In the genomic region with DNA sequence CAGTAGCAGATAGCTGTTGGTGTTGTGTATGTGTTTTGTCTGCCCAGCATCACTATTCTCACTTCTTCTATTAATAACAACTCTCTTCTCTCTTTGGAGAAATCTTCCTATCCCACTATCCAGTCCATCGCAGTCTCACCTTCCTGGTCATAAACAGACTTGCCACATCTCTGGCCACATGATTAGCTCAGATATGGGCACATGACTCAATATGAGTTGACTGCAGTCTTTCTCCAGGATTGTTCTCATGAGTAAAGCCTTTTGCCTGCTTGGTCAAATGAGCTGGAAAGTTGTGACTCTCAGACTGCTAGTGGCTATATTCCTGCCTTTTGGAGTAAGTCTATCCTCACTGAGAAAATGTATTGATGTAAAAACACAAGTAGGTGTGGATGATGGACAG, we compare ENCODE assay signal across 19 cellular contexts. TPM values are rescaled to one million over a fixed set of nuclear protein-coding genes. Genes with fewer than 3 reads are reported as not detected.
DNase-seq lines count a peak whose midpoint lies in the region; ATAC-seq and TF ChIP-seq lines count a peak whose summit lies in the region.
"Had no signal": no experiment of that assay in that cellular context is flagged by ENCODE, and none has a peak within 500 bp of the region (broad histone marks: within the 10 kb centered on the region; RNA-seq: fewer than 3 reads in every experiment).

No MANE protein-coding gene starts in this region.

- no peak overlapping the region for H3K27ac Mint-ChIP-seq in activated CD4-positive, alpha-beta T cell treated with anti-CD3 and anti-CD28 coated beads, Interleukin-2, amount 10 ng/mL, durations not matched to agents 7 days and 5 days
- H3K27ac Mint-ChIP-seq: B cell; CD4-positive, alpha-beta T cell; IgD-negative memory B cell had no signal

- H3K14ac ChIP-seq in mesenchymal stem cell (ENCODE audit: low read length in 2 of 2), result no peak overlapping the region

- H3K79me1 ChIP-seq in mesenchymal stem cell (replicated peaks; ENCODE audit: low read length, poor library complexity, severe bottlenecking), result no peaks in the 10 kb centered on the region

- no peak overlapping the region for H2BK15ac ChIP-seq in mesenchymal stem cell (ENCODE audit: low read depth, poor library complexity, severe bottlenecking)

- no peak overlapping the region for H2BK120ac ChIP-seq in mesenchymal stem cell (ENCODE audit: low read depth, low read length)

- H3K27me3 ChIP-seq in mesenchymal stem cell (ENCODE audit: control insufficient read depth in 1 of 2, insufficient read depth in 1 of 2, low read length in 2 of 2), result no peaks in the 10 kb centered on the region

- H3K36me3 Mint-ChIP-seq in activated CD4-positive, alpha-beta T cell treated with anti-CD3 and anti-CD28 coated beads, Interleukin-2, amount 10 ng/mL, durations not matched to agents 7 days and 5 days (ENCODE audit: low read depth), result peaks cover 5% of the 10 kb centered on the region
- H3K36me3 Mint-ChIP-seq: IgD-negative memory B cell had no signal

- H3K9me3 Mint-ChIP-seq in activated CD4-positive, alpha-beta T cell treated with anti-CD3 and anti-CD28 coated beads, Interleukin-2, amount 10 ng/mL, durations not matched to agents 7 days and 5 days, result peaks cover 3% of the 10 kb centered on the region
- H3K9me3 Mint-ChIP-seq: CD4-positive, alpha-beta T cell had no signal

- no peaks in the 10 kb centered on the region for H3K36me3 ChIP-seq in mesenchymal stem cell (ENCODE audit: control insufficient read depth in 1 of 2, insufficient read depth in 2 of 2, low read depth in 1 of 2, low read length in 2 of 2)

- no peak overlapping the region for H3K4me2 ChIP-seq in mesenchymal stem cell (ENCODE audit: low read length, poor library complexity, severe bottlenecking)

- no peak overlapping the region for H3K4me3 Mint-ChIP-seq in activated CD4-positive, alpha-beta T cell treated with anti-CD3 and anti-CD28 coated beads, Interleukin-2, amount 10 ng/mL, durations not matched to agents 7 days and 5 days
- H3K4me3 Mint-ChIP-seq: B cell; CD4-positive, alpha-beta T cell; IgD-negative memory B cell had no signal

- no peak overlapping the region for H3K9ac ChIP-seq in mesenchymal stem cell (ENCODE audit: low read length)

- H4K91ac ChIP-seq in mesenchymal stem cell (ENCODE audit: low read length), result no peak overlapping the region

- WGBS in mesenchymal stem cell, result 92% methylated on average over 1 of the region's 1 CpG

- no peak overlapping the region for H3K18ac ChIP-seq in mesenchymal stem cell (ENCODE audit: low read depth in 1 of 2, low read length in 2 of 2)

- H3K27me3 Mint-ChIP-seq in activated CD4-positive, alpha-beta T cell treated with anti-CD3 and anti-CD28 coated beads, Interleukin-2, amount 10 ng/mL, durations not matched to agents 7 days and 5 days, result peaks cover 3% of the 10 kb centered on the region
- H3K27me3 Mint-ChIP-seq: B cell; CD4-positive, alpha-beta T cell had no signal

- no peak overlapping the region for H3K23ac ChIP-seq in mesenchymal stem cell (ENCODE audit: low read length in 2 of 2)

- no peak overlapping the region for H3K4me3 ChIP-seq in epithelial cell of esophagus (ENCODE audit: low read length)
- H3K4me3 ChIP-seq in mesenchymal stem cell (ENCODE audit: insufficient read depth in 1 of 2, low read depth in 1 of 2, low read length in 2 of 2), result no peak overlapping the region

- no peak overlapping the region for H3K4ac ChIP-seq in mesenchymal stem cell (ENCODE audit: low read depth in 1 of 2, low read length in 2 of 2)

- POLR2A ChIA-PET in activated CD4-positive, alpha-beta T cell treated with anti-CD3 and anti-CD28 coated beads, Interleukin-2, amount 10 ng/mL, durations not matched to agents 7 days and 5 days (lab: Charles Lee), result no interaction called here

- no peak overlapping the region for H2AK5ac ChIP-seq in mesenchymal stem cell (ENCODE audit: low read length, severe bottlenecking)

- no peak overlapping the region for H4K8ac ChIP-seq in mesenchymal stem cell (ENCODE audit: low read length)

- DNase-seq in HT1080 (ENCODE audit: low read depth) (peak; percentile 52), RPMI7951 (ENCODE audit: low read depth) (peak; percentile 45), epithelial cell of esophagus (ENCODE audit: low read depth) (peak; percentile 70), mesenchymal stem cell (peak; percentile 33), NCI-H524 treated with DMSO at 0.1 percent for 48 hours (lab: John Stamatoyannopoulos, UW) (no peak)
- no peak for DNase-seq in activated CD4-positive, alpha-beta T cell treated with anti-CD3 and anti-CD28 coated beads, Interleukin-2, amount 10 ng/mL, durations not matched to agents 7 days and 5 days
- DNase-seq: ACHN; Calu3; CD4-positive, alpha-beta T cell; DMS79; GDM1; NCI-H1092; NCI-H1694; NCI-H2107; SHP77 had no signal

- TF ChIP-seq CTCF in epithelial cell of esophagus (IDR thresholded peaks at IDR 0.05; ENCODE audit: insufficient read depth, low read depth, low read length, missing control alignments), result no peak

- no peak overlapping the region for H2BK12ac ChIP-seq in mesenchymal stem cell (ENCODE audit: low read length in 2 of 2)

- peaks cover 4% of the 10 kb centered on the region for H3K4me1 ChIP-seq in mesenchymal stem cell (ENCODE audit: control insufficient read depth, insufficient read depth, low read depth, low read length)

- H2BK5ac ChIP-seq in mesenchymal stem cell (ENCODE audit: low read depth, low read length, poor library complexity, severe bottlenecking), result no peak overlapping the region

- H3K27ac ChIP-seq in mesenchymal stem cell (ENCODE audit: low read length, poor library complexity, severe bottlenecking), result no peak overlapping the region

- no peak for ATAC-seq in GM19452 (IDR thresholded peaks at IDR 0.05; ENCODE audit: unreplicated experiment)
- no peak for ATAC-seq in GM19455 (IDR thresholded peaks at IDR 0.05; ENCODE audit: unreplicated experiment)

- CTCF ChIA-PET in activated CD4-positive, alpha-beta T cell treated with anti-CD3 and anti-CD28 coated beads, Interleukin-2, amount 10 ng/mL, durations not matched to agents 7 days and 5 days (lab: Charles Lee), result interaction anchor here (0.9 to 10.6 kb wide), 10 partner anchors 10 to 359 kb away, joined by 3 to 278 read pairs (median 6); a partner anchor contains a TSS

- H2AFZ ChIP-seq in mesenchymal stem cell (ENCODE audit: low read depth, low read length), result no peak overlapping the region

- peaks cover 38% of the 10 kb centered on the region for H3K4me1 Mint-ChIP-seq in activated CD4-positive, alpha-beta T cell treated with anti-CD3 and anti-CD28 coated beads, Interleukin-2, amount 10 ng/mL, durations not matched to agents 7 days and 5 days

- H3K9me3 ChIP-seq in mesenchymal stem cell (ENCODE audit: control insufficient read depth, low read length), result peaks cover 6% of the 10 kb centered on the region

RNA-seq across cellular contexts. Expression of a gene that starts 32.9 kb away (rescaled TPM):
- total RNA-seq in HT1080 (2014; rRNA removed; shearing (Covaris generic)), result 9.3 and 13.6 TPM in 2 replicates
- 10.2 and 11.0 TPM in 2 replicates for polyA plus RNA-seq in HT1080 (2015; cell fraction: cytosol; rRNA removed)
- 13.2 and 15.3 TPM in 2 replicates for polyA plus RNA-seq in HT1080 (2015; cell fraction: nucleus; rRNA removed)
- total RNA-seq in RPMI7951 (2014; rRNA removed; shearing (Covaris generic)), result 11.6 and 11.7 TPM in 2 replicates
- polyA plus RNA-seq in mesenchymal stem cell (2013, experiment 1 of 2), result 5.2 TPM
- polyA plus RNA-seq in mesenchymal stem cell (2013, experiment 2 of 2), result 5.5 TPM
- total RNA-seq in activated CD4-positive, alpha-beta T cell treated with anti-CD3 and anti-CD28 coated beads, Interleukin-2, amount 10 ng/mL, durations not matched to agents 7 days and 5 days, result 10 to 100 TPM; 17.0 to 18.8 TPM

Comparison
In these comparisons a context has a peak if more than half of its experiments do, and no peak if none do; other contexts are left out.
1. DNase-seq: peak in HT1080 (single experiment), RPMI7951 (single experiment), epithelial cell of esophagus (single experiment) and mesenchymal stem cell (single experiment); none in NCI-H524 treated with DMSO at 0.1 percent for 48 hours (single experiment) and activated CD4-positive, alpha-beta T cell treated with anti-CD3 and anti-CD28 coated beads, Interleukin-2, amount 10 ng/mL, durations not matched to agents 7 days and 5 days (single experiment).